Comparison of ENCODE assay signal across 10 cellular contexts in genomic region chr2:118309201-118310015, GRCh38.
DNase-seq lines count a peak whose midpoint lies in the region; ATAC-seq, FAIRE-seq and TF ChIP-seq lines count a peak whose summit lies in the region.
"Had no signal": no experiment of that assay in that cellular context is flagged by ENCODE, and none has a peak within 500 bp of the region (broad histone marks: within the 10 kb centered on the region; RNA-seq: fewer than 3 reads in every experiment).

No MANE protein-coding gene starts in this region.

- H3K27ac Mint-ChIP-seq in activated naive CD8-positive, alpha-beta T cell treated with anti-CD3 and anti-CD28 coated beads, Interleukin-2, amount 10 ng/mL, durations not matched to agents 7 days and 5 days, result peak overlapping the region; percentile 85
- H3K27ac Mint-ChIP-seq in stimulated activated naive CD8-positive, alpha-beta T cell treated with anti-CD3 and anti-CD28 coated beads, Interleukin-15, amount 100 ng/mL, for 72 hours, result peak overlapping the region; percentile 95 to 97

- no peaks in the 10 kb centered on the region for H3K9me3 Mint-ChIP-seq in activated naive CD8-positive, alpha-beta T cell treated with anti-CD3 and anti-CD28 coated beads, Interleukin-2, amount 10 ng/mL, durations not matched to agents 7 days and 5 days
- no peaks in the 10 kb centered on the region for H3K9me3 Mint-ChIP-seq in stimulated activated naive CD8-positive, alpha-beta T cell treated with anti-CD3 and anti-CD28 coated beads, Interleukin-15, amount 100 ng/mL, for 72 hours

- H3K4me2 ChIP-seq in keratinocyte (ENCODE audit: control insufficient read depth, extremely low read depth, insufficient read depth, low read depth, low read length), result peak overlapping the region; percentile 89

- H3K27me3 Mint-ChIP-seq in activated naive CD8-positive, alpha-beta T cell treated with anti-CD3 and anti-CD28 coated beads, Interleukin-2, amount 10 ng/mL, durations not matched to agents 7 days and 5 days, result peaks cover 16% of the 10 kb centered on the region
- H3K27me3 Mint-ChIP-seq in stimulated activated naive CD8-positive, alpha-beta T cell treated with anti-CD3 and anti-CD28 coated beads, Interleukin-15, amount 100 ng/mL, for 72 hours, result peaks cover 13% of the 10 kb centered on the region

- H2AFZ ChIP-seq in keratinocyte (ENCODE audit: control insufficient read depth, low read length), result peak overlapping the region; percentile 93

- H4K20me1 ChIP-seq in keratinocyte (ENCODE audit: control insufficient read depth, extremely low read depth, insufficient read depth, low read length), result no peaks in the 10 kb centered on the region

- H3K9ac ChIP-seq in keratinocyte (ENCODE audit: control insufficient read depth, extremely low read depth, insufficient read depth, low read length), result peak overlapping the region; percentile 70

- no peaks in the 10 kb centered on the region for H3K36me3 Mint-ChIP-seq in activated naive CD8-positive, alpha-beta T cell treated with anti-CD3 and anti-CD28 coated beads, Interleukin-2, amount 10 ng/mL, durations not matched to agents 7 days and 5 days

- TF ChIP-seq CTCF in keratinocyte (optimal IDR thresholded peaks at IDR 0.05 in 1 of 3, IDR thresholded peaks at IDR 0.05 in 1 of 3, conservative IDR thresholded peaks at IDR 0.05 in 1 of 3; ENCODE audit: extremely low read depth in 1 of 3, insufficient read depth in 2 of 3, low read length in 3 of 3), result no peak

- POLR2A ChIA-PET in activated naive CD8-positive, alpha-beta T cell treated with anti-CD3 and anti-CD28 coated beads, Interleukin-2, amount 10 ng/mL, durations not matched to agents 7 days and 5 days (lab: Charles Lee), result no interaction called here

- ATAC-seq in activated naive CD8-positive, alpha-beta T cell treated with anti-CD3 and anti-CD28 coated beads, Interleukin-2, amount 10 ng/mL, durations not matched to agents 7 days and 5 days (ENCODE audit: low read depth), result no peak
- no peak for ATAC-seq in stimulated activated naive CD8-positive, alpha-beta T cell treated with anti-CD3 and anti-CD28 coated beads, Interleukin-15, amount 100 ng/mL, for 72 hours
- no peak for ATAC-seq in HG03354 (IDR thresholded peaks at IDR 0.05; ENCODE audit: poor library complexity, severe bottlenecking, unreplicated experiment)
- ATAC-seq: HCT116 had no signal

- no peaks in the 10 kb centered on the region for H3K36me3 ChIP-seq in keratinocyte (ENCODE audit: control insufficient read depth in 2 of 2, extremely low read depth in 1 of 2, insufficient read depth in 2 of 2, low read length in 2 of 2)
- H3K36me3 ChIP-seq: SJCRH30 had no signal

- peaks cover 6% of the 10 kb centered on the region for H3K4me1 ChIP-seq in keratinocyte (ENCODE audit: control insufficient read depth, extremely low read depth, insufficient read depth, low read length)
- H3K4me1 ChIP-seq: SJCRH30 had no signal

- DNase-seq in NCI-H510A treated with DMSO at 0.1 percent for 48 hours (lab: John Stamatoyannopoulos, UW), result peak; percentile 30
- no peak for DNase-seq in NCI-H510A (lab: John Stamatoyannopoulos, UW)
- no peak for DNase-seq in activated naive CD8-positive, alpha-beta T cell treated with anti-CD3 and anti-CD28 coated beads, Interleukin-2, amount 10 ng/mL, durations not matched to agents 7 days and 5 days
- DNase-seq in keratinocyte (ENCODE audit: low read depth, low spot score), result no peak
- no peak for DNase-seq in stimulated activated naive CD8-positive, alpha-beta T cell treated with anti-CD3 and anti-CD28 coated beads, Interleukin-15, amount 100 ng/mL, for 72 hours
- no peak for DNase-seq in AG20443 (ENCODE audit: low spot score)
- no peak for DNase-seq in GOT3 (lab: John Stamatoyannopoulos, UW)
- DNase-seq: SJCRH30 had no signal

- dilution Hi-C loops in keratinocyte (cut with MboI; ENCODE audit: extremely low pct_ligation_motif_present, low sequenced_read_pairs), result no loop called here

- H3K9me1 ChIP-seq in keratinocyte (ENCODE audit: control insufficient read depth, extremely low read depth, insufficient read depth, low read length), result no peaks in the 10 kb centered on the region

- H3K4me3 Mint-ChIP-seq in activated naive CD8-positive, alpha-beta T cell treated with anti-CD3 and anti-CD28 coated beads, Interleukin-2, amount 10 ng/mL, durations not matched to agents 7 days and 5 days, result peak overlapping the region; percentile 85
- peak overlapping the region; percentile 85 to 86 for H3K4me3 Mint-ChIP-seq in stimulated activated naive CD8-positive, alpha-beta T cell treated with anti-CD3 and anti-CD28 coated beads, Interleukin-15, amount 100 ng/mL, for 72 hours

- peak overlapping the region; percentile 42 to 77 (median 77) for H3K4me3 ChIP-seq in keratinocyte (ENCODE audit: control insufficient read depth in 2 of 3, extremely low read depth in 1 of 3, insufficient read depth in 2 of 3, low read depth in 1 of 3, low read length in 3 of 3)
- H3K4me3 ChIP-seq: SJCRH30 had no signal

- peak overlapping the region; percentile 30 for H3K27ac ChIP-seq in keratinocyte (ENCODE audit: control insufficient read depth, insufficient read depth, low read length)
- H3K27ac ChIP-seq: SJCRH30 had no signal

- H3K9me3 ChIP-seq in keratinocyte (ENCODE audit: control insufficient read depth, low read depth, low read length), result no peaks in the 10 kb centered on the region
- H3K9me3 ChIP-seq: SJCRH30 had no signal

- FAIRE-seq in keratinocyte (lab: Jason Lieb, UNC), result no peak

- H3K4me1 Mint-ChIP-seq in activated naive CD8-positive, alpha-beta T cell treated with anti-CD3 and anti-CD28 coated beads, Interleukin-2, amount 10 ng/mL, durations not matched to agents 7 days and 5 days, result peaks cover 5% of the 10 kb centered on the region
- peaks cover 6% of the 10 kb centered on the region for H3K4me1 Mint-ChIP-seq in stimulated activated naive CD8-positive, alpha-beta T cell treated with anti-CD3 and anti-CD28 coated beads, Interleukin-15, amount 100 ng/mL, for 72 hours

- no peaks in the 10 kb centered on the region for H3K27me3 ChIP-seq in keratinocyte (ENCODE audit: control insufficient read depth, extremely low read depth, insufficient read depth, low read length)
- H3K27me3 ChIP-seq: SJCRH30 had no signal

- no peaks in the 10 kb centered on the region for H3K79me2 ChIP-seq in keratinocyte (ENCODE audit: control insufficient read depth, insufficient read depth, low read length)
